In genomic region chr18:41905786-41906527, GRCh38 we compare ENCODE assay signal across 13 cellular contexts. TPM values are rescaled to one million over a fixed set of nuclear protein-coding genes. Genes with fewer than 3 reads are reported as not detected.
DNase-seq lines count a peak whose midpoint lies in the region; ATAC-seq, FAIRE-seq and TF ChIP-seq lines count a peak whose summit lies in the region.
"Had no signal": no experiment of that assay in that cellular context is flagged by ENCODE, and none has a peak within 500 bp of the region (broad histone marks: within the 10 kb centered on the region; RNA-seq: fewer than 3 reads in every experiment).

No MANE protein-coding gene starts in this region.

- WGBS in mammary epithelial cell (ENCODE audit: low coverage, missing lambda C conversion rate) = 92% methylated on average over 1 of the region's 1 CpG

- H3K36me3 Mint-ChIP-seq in stimulated activated effector memory CD8-positive, alpha-beta T cell treated with anti-CD3 and anti-CD28 coated beads, Interleukin-12 subunit alpha, Interleukin-12 subunit beta, amount 100 ng/mL, for 72 hours = no peaks in the 10 kb centered on the region

- BruUV-seq in mammary epithelial cell (replicated peaks; lab: Mats Ljungman, UMichigan) = no TSS peak

- intact Hi-C loops in mammary epithelial cell (cut with micrococcal nuclease) (loop anchor here (1.0 to 10.0 kb wide), 3 partner anchors 138 to 511 kb away; no protein-coding TSS in a partner anchor), breast epithelium (cut with DNase I; ENCODE audit: low total_unique reads) (no loop called here)

- no peak for FAIRE-seq in frontal cortex (lab: Jason Lieb, UNC)

- DNase-seq in mammary epithelial cell (peak; percentile 4), breast epithelium (ENCODE audit: low spot score in 2 of 2) (no peak), NCI-H524 (lab: John Stamatoyannopoulos, UW) (peak; percentile 84 to 96), adipocyte (ENCODE audit: low read depth) (no peak), frontal cortex (ENCODE audit: low spot score in 2 of 2) (no peak), kidney glomerular epithelial cell (lab: John Stamatoyannopoulos, UW) (no peak), kidney tubule cell (ENCODE audit: low spot score) (no peak)
- DNase-seq in stimulated activated effector memory CD8-positive, alpha-beta T cell treated with anti-CD3 and anti-CD28 coated beads, Interleukin-12 subunit alpha, Interleukin-12 subunit beta, amount 100 ng/mL, for 72 hours (ENCODE audit: low spot score in 2 of 2) = no peak
- DNase-seq: Right ventricle myocardium superior, testis had no signal

- TF ChIP-seq POLR2A in breast epithelium (IDR thresholded peaks at IDR 0.05) = no peak

- no peaks in the 10 kb centered on the region for H3K9me3 ChIP-seq in mammary epithelial cell (replicated peaks; ENCODE audit: insufficient read depth, low read length)
- H3K9me3 ChIP-seq in breast epithelium = no peaks in the 10 kb centered on the region
- H3K9me3 ChIP-seq in adipocyte (ENCODE audit: control insufficient read depth, low read length) = no peaks in the 10 kb centered on the region
- H3K9me3 ChIP-seq: testis had no signal

- H3K36me3 ChIP-seq in mammary epithelial cell (ENCODE audit: insufficient read depth, low read length) (no peaks in the 10 kb centered on the region), breast epithelium (no peaks in the 10 kb centered on the region), adipocyte (ENCODE audit: control insufficient read depth, insufficient read depth, low read length, severe bottlenecking) (no peaks in the 10 kb centered on the region)

- in situ Hi-C loops in mammary epithelial cell (cut with MboI; ENCODE audit: low sequenced_read_pairs in 2 of 2) = loop anchor here in 1 of 2 donors (25.0 kb wide), 1 partner anchor 519 kb away; no protein-coding TSS in a partner anchor

- peaks cover 6% of the 10 kb centered on the region for H3K4me1 ChIP-seq in mammary epithelial cell (ENCODE audit: insufficient read depth, low read length)
- H3K4me1 ChIP-seq in breast epithelium = no peaks in the 10 kb centered on the region
- no peaks in the 10 kb centered on the region for H3K4me1 ChIP-seq in adipocyte (ENCODE audit: control insufficient read depth, insufficient read depth, low read length)
- H3K4me1 ChIP-seq: testis had no signal

- no peaks in the 10 kb centered on the region for H3K79me2 ChIP-seq in mammary epithelial cell (ENCODE audit: insufficient read depth, low read length)

- H3K27ac Mint-ChIP-seq in stimulated activated effector memory CD8-positive, alpha-beta T cell treated with anti-CD3 and anti-CD28 coated beads, Interleukin-12 subunit alpha, Interleukin-12 subunit beta, amount 100 ng/mL, for 72 hours = no peak overlapping the region
- H3K27ac Mint-ChIP-seq: activated CD4-positive, alpha-beta T cell treated with anti-CD3 and anti-CD28 coated beads, Interleukin-2, amount 10 ng/mL, durations not matched to agents 7 days and 5 days; dendritic cell treated with granulocyte-macrophage colony-stimulating factor and Interleukin-4, amounts not matched to agents 40 ng/mL and 50 ng/mL, for 4 days; nephron progenitor cell had no signal

- H3K4me3 ChIP-seq in mammary epithelial cell (replicated peaks in 1 of 3; ENCODE audit: insufficient read depth in 1 of 3, low read depth in 2 of 3, low read length in 3 of 3) = no peak overlapping the region
- no peak overlapping the region for H3K4me3 ChIP-seq in breast epithelium
- H3K4me3 ChIP-seq in adipocyte (ENCODE audit: low read length) = peak overlapping the region; percentile 62
- H3K4me3 ChIP-seq: testis had no signal

- H3K27me3 ChIP-seq in mammary epithelial cell (ENCODE audit: insufficient read depth, low read length) = no peaks in the 10 kb centered on the region
- no peaks in the 10 kb centered on the region for H3K27me3 ChIP-seq in breast epithelium
- no peaks in the 10 kb centered on the region for H3K27me3 ChIP-seq in adipocyte (replicated peaks; ENCODE audit: control insufficient read depth, insufficient read depth, low read length)
- H3K27me3 ChIP-seq: testis had no signal

- CTCF ChIA-PET in mammary epithelial cell (lab: Charles Lee; ENCODE audit: low non-redundant PET) = no interaction called here

- dilution Hi-C loops in mammary epithelial cell (cut with HindIII; ENCODE audit: low sequenced_read_pairs) = no loop called here

- peaks cover 13% of the 10 kb centered on the region for H3K4me1 Mint-ChIP-seq in stimulated activated effector memory CD8-positive, alpha-beta T cell treated with anti-CD3 and anti-CD28 coated beads, Interleukin-12 subunit alpha, Interleukin-12 subunit beta, amount 100 ng/mL, for 72 hours

- ATAC-seq in stimulated activated effector memory CD8-positive, alpha-beta T cell treated with anti-CD3 and anti-CD28 coated beads, Interleukin-12 subunit alpha, Interleukin-12 subunit beta, amount 100 ng/mL, for 72 hours = peak; percentile 60

- H3K9me3 Mint-ChIP-seq in stimulated activated effector memory CD8-positive, alpha-beta T cell treated with anti-CD3 and anti-CD28 coated beads, Interleukin-12 subunit alpha, Interleukin-12 subunit beta, amount 100 ng/mL, for 72 hours = no peaks in the 10 kb centered on the region
- H3K9me3 Mint-ChIP-seq: activated CD4-positive, alpha-beta T cell treated with anti-CD3 and anti-CD28 coated beads, Interleukin-2, amount 10 ng/mL, durations not matched to agents 7 days and 5 days; dendritic cell treated with granulocyte-macrophage colony-stimulating factor and Interleukin-4, amounts not matched to agents 40 ng/mL and 50 ng/mL, for 4 days; nephron progenitor cell had no signal

- H3K4me2 ChIP-seq in mammary epithelial cell (ENCODE audit: insufficient read depth, low read depth, low read length) = peak overlapping the region; percentile 50

- TF ChIP-seq CTCF in mammary epithelial cell (conservative IDR thresholded peaks at IDR 0.05 in 1 of 2, IDR thresholded peaks at IDR 0.05 in 1 of 2; ENCODE audit: extremely low read depth in 1 of 2, insufficient read depth in 1 of 2, low read depth in 1 of 2, low read length in 2 of 2) = no peak
- TF ChIP-seq CTCF in breast epithelium (IDR thresholded peaks at IDR 0.05) = no peak

- H4K20me1 ChIP-seq in mammary epithelial cell (ENCODE audit: insufficient read depth, low read length) = no peaks in the 10 kb centered on the region

- H2AFZ ChIP-seq in mammary epithelial cell (ENCODE audit: low read depth, low read length) = no peak overlapping the region

- peak overlapping the region; percentile 3 for H3K4me3 Mint-ChIP-seq in stimulated activated effector memory CD8-positive, alpha-beta T cell treated with anti-CD3 and anti-CD28 coated beads, Interleukin-12 subunit alpha, Interleukin-12 subunit beta, amount 100 ng/mL, for 72 hours
- H3K4me3 Mint-ChIP-seq: activated CD4-positive, alpha-beta T cell treated with anti-CD3 and anti-CD28 coated beads, Interleukin-2, amount 10 ng/mL, durations not matched to agents 7 days and 5 days; nephron progenitor cell had no signal

- H3K27ac ChIP-seq in mammary epithelial cell (ENCODE audit: insufficient read depth, low read depth, low read length) = no peak overlapping the region
- H3K27ac ChIP-seq in breast epithelium = no peak overlapping the region
- H3K27ac ChIP-seq: testis had no signal

- H3K9ac ChIP-seq in mammary epithelial cell (ENCODE audit: insufficient read depth, low read length) (no peak overlapping the region), adipocyte (ENCODE audit: low read length) (no peak overlapping the region)

RNA-seq across cellular contexts. Expression of gene PIK3C3, which starts 49.1 kb away (rescaled TPM):
- total RNA-seq in mammary epithelial cell (10 to 100 TPM; 40.0 to 59.9 TPM), breast epithelium (10 to 100 TPM; 33.4 to 70.4 (median 45.9) TPM), frontal cortex (74.6 TPM)
- 29.7 TPM for polyA plus RNA-seq in mammary epithelial cell
- 25.0 TPM for polyA minus RNA-seq in mammary epithelial cell

Comparison
In these comparisons a context has a peak if more than half of its experiments do, and no peak if none do; other contexts are left out.
1. DNase-seq: peak in mammary epithelial cell (single experiment) and NCI-H524 (2 of 2); none in breast epithelium (0 of 2), adipocyte (single experiment), stimulated activated effector memory CD8-positive, alpha-beta T cell treated with anti-CD3 and anti-CD28 coated beads, Interleukin-12 subunit alpha, Interleukin-12 subunit beta, amount 100 ng/mL, for 72 hours (0 of 2), frontal cortex (0 of 2), kidney glomerular epithelial cell (single experiment) and kidney tubule cell (single experiment).